19 cellular contexts compared by ENCODE assay signal in the genomic region with DNA sequence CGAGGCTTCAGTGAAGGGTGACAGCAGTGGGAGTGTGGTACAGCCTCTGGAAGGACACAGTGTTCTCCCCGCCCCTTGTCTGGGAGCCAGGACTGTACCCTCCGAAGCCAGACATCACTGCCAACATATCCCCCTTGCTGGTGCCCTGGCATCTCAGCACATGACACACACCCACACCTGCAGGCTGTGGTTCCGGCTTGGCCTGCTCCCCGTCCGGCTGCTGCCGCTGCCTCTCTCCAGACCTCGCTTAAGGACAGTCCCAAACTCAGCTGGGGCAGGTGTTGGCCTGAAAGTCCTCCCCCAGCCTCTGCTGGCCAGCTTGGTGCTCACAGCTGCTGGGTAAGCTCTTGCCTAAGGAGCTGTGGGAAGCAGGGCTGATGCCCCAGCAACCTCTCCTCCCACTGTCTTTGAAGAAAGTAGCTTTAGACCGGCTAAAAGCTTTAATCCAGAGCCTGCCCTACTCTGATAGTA. TPM values are rescaled to one million over a fixed set of nuclear protein-coding genes. Genes with fewer than 3 reads are reported as not detected.
DNase-seq lines count a peak whose midpoint lies in the region; ATAC-seq, FAIRE-seq and TF ChIP-seq lines count a peak whose summit lies in the region.
"Had no signal": no experiment of that assay in that cellular context is flagged by ENCODE, and none has a peak within 500 bp of the region (broad histone marks: within the 10 kb centered on the region; RNA-seq: fewer than 3 reads in every experiment).

No MANE protein-coding gene starts in this region.

- ATAC-seq in HepG2, result no peak
- ATAC-seq in right lobe of liver, result no peak
- peak; percentile 40 to 66 (median 55) for ATAC-seq in heart left ventricle

- no peaks in the 10 kb centered on the region for H3K4me1 Mint-ChIP-seq in activated CD4-positive, alpha-beta memory T cell treated with anti-CD3 and anti-CD28 coated beads, Interleukin-2, amount 10 ng/mL, durations not matched to agents 7 days and 5 days

- FAIRE-seq in HepG2 (lab: Jason Lieb, UNC) (no peak), urothelium cell line (lab: Jason Lieb, UNC) (peak; percentile 58)
- FAIRE-seq: A204.1 had no signal

- no peak for DNase-seq in HepG2 (ENCODE audit: low spot score)
- DNase-seq in right lobe of liver, result no peak
- DNase-seq in heart left ventricle, result peak in 3 of 5 donors; percentile 59 to 73 (median 70)
- DNase-seq in midbrain (lab: John Stamatoyannopoulos, UW), result peak; percentile 4
- no peak for DNase-seq in urothelium cell line (ENCODE audit: low spot score)
- DNase-seq in coronary artery (ENCODE audit: low spot score), result no peak
- DNase-seq in activated CD4-positive, alpha-beta memory T cell treated with anti-CD3 and anti-CD28 coated beads, Interleukin-2, amount 10 ng/mL, durations not matched to agents 7 days and 5 days, result no peak
- no peak for DNase-seq in dermis blood vessel endothelial cell
- DNase-seq: DMS79 treated with DMSO at 0.1 percent for 48 hours, H7, MV-4-11, NCI-H1417, NCI-H1930, NCI-H2171, NCI-H510A, NCI-H774 had no signal

- H3K4me3 ChIP-seq in HepG2 (replicated peaks in 1 of 3; ENCODE audit: insufficient read depth in 1 of 3, low read depth in 2 of 3, low read length in 3 of 3) (no peak overlapping the region), right lobe of liver (no peak overlapping the region), heart left ventricle (no peak overlapping the region), coronary artery (no peak overlapping the region)
- H3K4me3 ChIP-seq: BLaER1 treated with 17β-estradiol and CSF1 and Interleukin-3, amounts not matched to agents 10 nM and 100 nM had no signal

- no peak overlapping the region for H3K4me2 ChIP-seq in HepG2 (ENCODE audit: low read depth, low read length)
- H3K4me2 ChIP-seq: BLaER1 treated with 17β-estradiol and CSF1 and Interleukin-3, amounts not matched to agents 10 nM and 100 nM had no signal

- CTCF ChIA-PET in HepG2 (lab: Yijun Ruan, JAX; ENCODE audit: low intra/inter-chr PET ratio, low total read pairs), result no interaction called here
- CTCF ChIA-PET in activated CD4-positive, alpha-beta memory T cell treated with anti-CD3 and anti-CD28 coated beads, Interleukin-2, amount 10 ng/mL, durations not matched to agents 7 days and 5 days (lab: Charles Lee), result no interaction called here

- H3K9me3 Mint-ChIP-seq in activated CD4-positive, alpha-beta memory T cell treated with anti-CD3 and anti-CD28 coated beads, Interleukin-2, amount 10 ng/mL, durations not matched to agents 7 days and 5 days, result no peaks in the 10 kb centered on the region

- no peak overlapping the region for H3K27ac ChIP-seq in HepG2 (ENCODE audit: extremely low read length, insufficient read depth, low read length)
- H3K27ac ChIP-seq in right lobe of liver, result no peak overlapping the region
- H3K27ac ChIP-seq in heart left ventricle, result peak overlapping the region in 7 of 12 donors; percentile 9 to 70 (median 52)
- H3K27ac ChIP-seq in coronary artery, result no peak overlapping the region
- H3K27ac ChIP-seq: BLaER1 treated with 17β-estradiol and CSF1 and Interleukin-3, amounts not matched to agents 10 nM and 100 nM had no signal

- H3K9ac ChIP-seq in HepG2 (ENCODE audit: insufficient read depth, low read depth, low read length), result no peak overlapping the region
- H3K9ac ChIP-seq: BLaER1 treated with 17β-estradiol and CSF1 and Interleukin-3, amounts not matched to agents 10 nM and 100 nM had no signal

- peaks cover 7 to 12% of the 10 kb centered on the region in 2 experiments; a peak in 4 of 5 replicates for H3K27me3 ChIP-seq in HepG2 (ENCODE audit: control insufficient read depth in 1 of 2, insufficient read depth in 2 of 2, low read length in 2 of 2)
- H3K27me3 ChIP-seq in right lobe of liver, result no peaks in the 10 kb centered on the region
- H3K27me3 ChIP-seq in heart left ventricle, result no peaks in the 10 kb centered on the region

- H2AFZ ChIP-seq in HepG2 (ENCODE audit: low read length), result no peak overlapping the region

- H4K20me1 ChIP-seq in HepG2 (ENCODE audit: insufficient read depth, low read length), result no peaks in the 10 kb centered on the region

- TF ChIP-seq CTCF in HepG2 (CRISPR knock-in tag; IDR thresholded peaks at IDR 0.05), result no peak
- TF ChIP-seq CTCF in right lobe of liver (IDR thresholded peaks at IDR 0.05), result no peak
- TF ChIP-seq CTCF in heart left ventricle (IDR thresholded peaks at IDR 0.05), result no peak
- no peak for TF ChIP-seq CTCF in coronary artery (IDR thresholded peaks at IDR 0.05)

- no peak for TF ChIP-seq POLR2A in HepG2 (IDR thresholded peaks at IDR 0.05; ENCODE audit: insufficient read depth in 1 of 2, low read depth in 2 of 2, low read length in 2 of 2)
- TF ChIP-seq POLR2A in right lobe of liver (IDR thresholded peaks at IDR 0.05), result no peak
- TF ChIP-seq POLR2A in heart left ventricle (IDR thresholded peaks at IDR 0.05), result no peak

- H3K36me3 ChIP-seq in HepG2 (replicated peaks in 1 of 2; ENCODE audit: control insufficient read depth in 1 of 2, insufficient read depth in 2 of 2, low read length in 2 of 2) (peaks cover 9 to 10% of the 10 kb centered on the region in 2 experiments; a peak in 3 of 5 replicates), right lobe of liver (peaks cover 0 to 5% (median 2%) of the 10 kb centered on the region in 4 donors), heart left ventricle (peaks cover 0 to 43% (median 21%) of the 10 kb centered on the region in 9 donors)
- H3K36me3 ChIP-seq: BLaER1 treated with 17β-estradiol and CSF1 and Interleukin-3, amounts not matched to agents 10 nM and 100 nM had no signal

- no peak overlapping the region for H3K4me3 Mint-ChIP-seq in activated CD4-positive, alpha-beta memory T cell treated with anti-CD3 and anti-CD28 coated beads, Interleukin-2, amount 10 ng/mL, durations not matched to agents 7 days and 5 days

- no peaks in the 10 kb centered on the region for H3K27me3 Mint-ChIP-seq in activated CD4-positive, alpha-beta memory T cell treated with anti-CD3 and anti-CD28 coated beads, Interleukin-2, amount 10 ng/mL, durations not matched to agents 7 days and 5 days

- 94% methylated on average over 9 of the region's 9 CpGs for WGBS in HepG2 (ENCODE audit: low lambda C conversion rate)
- 70% methylated on average over 2 of the region's 9 CpGs for WGBS in right lobe of liver (ENCODE audit: insufficient coverage, low coverage, low lambda C conversion rate, missing lambda C conversion rate)
- WGBS in heart left ventricle, 4 donors, result 35 to 71% (median 57%) methylated on average over 5 to 9 of the region's 9 CpGs

- no peaks in the 10 kb centered on the region for H3K36me3 Mint-ChIP-seq in activated CD4-positive, alpha-beta memory T cell treated with anti-CD3 and anti-CD28 coated beads, Interleukin-2, amount 10 ng/mL, durations not matched to agents 7 days and 5 days (ENCODE audit: low read depth)

- H3K27ac Mint-ChIP-seq in activated CD4-positive, alpha-beta memory T cell treated with anti-CD3 and anti-CD28 coated beads, Interleukin-2, amount 10 ng/mL, durations not matched to agents 7 days and 5 days, result no peak overlapping the region

- BruUV-seq in HepG2 (replicated peaks; lab: Mats Ljungman, UMichigan), result TSS peak; percentile 43

- intact Hi-C loops in HepG2 (cut with micrococcal nuclease; ENCODE audit: unreplicated experiment) (loop anchor here (2.0 kb wide), 1 partner anchor 19 kb away; a partner anchor contains a TSS), right lobe of liver (cut with DNase I) (loop anchor here in 1 of 2 donors (5.0 kb wide), 1 partner anchor 48 kb away; no protein-coding TSS in a partner anchor), heart left ventricle (cut with DNase I) (loop anchor here in 4 of 10 donors (5.0 kb wide), 3 partner anchors 33 to 48 kb away; no protein-coding TSS in a partner anchor)

- H3K79me2 ChIP-seq in HepG2 (ENCODE audit: insufficient read depth, low read length), result no peaks in the 10 kb centered on the region

- TF ChIP-seq RAD21 in HepG2 (CRISPR knock-in tag; IDR thresholded peaks at IDR 0.05), result no peak

- no peak for TF ChIP-seq EP300 in HepG2 (IDR thresholded peaks at IDR 0.05; ENCODE audit: low read depth in 2 of 2, low read length in 2 of 2)
- TF ChIP-seq EP300 in HepG2 (CRISPR knock-in tag; IDR thresholded peaks at IDR 0.05; ENCODE audit: borderline replicate concordance), result no peak

- in situ Hi-C loops in HepG2 (cut with HindIII; ENCODE audit: extremely low pct_ligation_motif_present, low pct_unique_long_range_greater_than_20kb), result no loop called here

- no peaks in the 10 kb centered on the region for H3K9me3 ChIP-seq in HepG2 (ENCODE audit: low read length)
- H3K9me3 ChIP-seq in right lobe of liver, result no peaks in the 10 kb centered on the region
- H3K9me3 ChIP-seq in heart left ventricle, result no peaks in the 10 kb centered on the region
- H3K9me3 ChIP-seq: BLaER1 treated with 17β-estradiol and CSF1 and Interleukin-3, amounts not matched to agents 10 nM and 100 nM had no signal

- POLR2A ChIA-PET in HepG2 (lab: Yijun Ruan, JAX), result interaction anchor here (1.8 kb wide), 1 partner anchor 19 kb away, joined by 6 read pairs; a partner anchor contains a TSS
- POLR2A ChIA-PET in activated CD4-positive, alpha-beta memory T cell treated with anti-CD3 and anti-CD28 coated beads, Interleukin-2, amount 10 ng/mL, durations not matched to agents 7 days and 5 days (lab: Charles Lee), result no interaction called here

- H3K4me1 ChIP-seq in HepG2 (ENCODE audit: insufficient read depth, low read length) (peaks cover 13% of the 10 kb centered on the region), right lobe of liver (peaks cover 0 to 14% (median 6%) of the 10 kb centered on the region in 4 donors), heart left ventricle (peaks cover 0 to 36% (median 4%) of the 10 kb centered on the region in 12 donors)

RNA-seq across cellular contexts. Expression of a gene that starts 7.0 kb away (rescaled TPM):
- total RNA-seq in HepG2 (2016; rRNA removed; fragmentation: Illumina TruSeq; extraction: Trizol) (0.14 and 0.29 TPM in 2 replicates), right lobe of liver (under 1 TPM in 3 of 6 experiments, not detected in 3; 0.07 to 0.09 (median 0.07) TPM), heart left ventricle (1 to 10 TPM in 8 of 9 donors, under 1 TPM in 1; 0.24 to 9.3 (median 2.2) TPM), dermis blood vessel endothelial cell (under 0.01 and 0.09 TPM in 2 replicates)
- 0.10 TPM in 1 of 2 replicates, not detected in the other for total RNA-seq in HepG2 (2016; cell fraction: cytosol; rRNA removed; fragmentation: Illumina TruSeq; extraction: Trizol; ENCODE audit: low read depth)
- 0.16 and 0.28 TPM in 2 replicates for total RNA-seq in HepG2 (2016; cell fraction: insoluble cytoplasmic fraction; rRNA removed; fragmentation: Illumina TruSeq; extraction: Trizol)
- 0.09 and 0.10 TPM in 2 replicates for total RNA-seq in HepG2 (2016; cell fraction: membrane; rRNA removed; fragmentation: Illumina TruSeq; extraction: Trizol)
- 0.16 TPM in 2 replicates for total RNA-seq in HepG2 (2016; cell fraction: nucleus; rRNA removed; fragmentation: Illumina TruSeq; extraction: Trizol)
- polyA plus RNA-seq in HepG2 (2011; rRNA removed) (0.25 and 0.27 TPM in 2 replicates), heart left ventricle (1 to 10 TPM; 1.2 to 3.3 TPM)
- polyA plus RNA-seq in HepG2 (2011; cell fraction: cytosol; rRNA removed), result 0.23 and 0.36 TPM in 2 replicates
- 0.29 and 0.35 TPM in 2 replicates for polyA plus RNA-seq in HepG2 (2011; cell fraction: nucleus; rRNA removed)
- polyA plus RNA-seq in HepG2 (2012), result 0.50 and 0.56 TPM in 2 replicates
- not detected in 2 replicates for polyA plus RNA-seq in HepG2 (2016; cell fraction: cytosol; fragmentation: Illumina TruSeq; extraction: Trizol; ENCODE audit: low read depth)
- polyA plus RNA-seq in HepG2 (2016; cell fraction: insoluble cytoplasmic fraction; fragmentation: Illumina TruSeq; extraction: Trizol; ENCODE audit: low read depth), result 0.10 and 0.19 TPM in 2 replicates
- 0.05 and 0.09 TPM in 2 replicates for polyA plus RNA-seq in HepG2 (2016; cell fraction: membrane; fragmentation: Illumina TruSeq; extraction: Trizol; ENCODE audit: low read depth)
- 0.38 and 0.41 TPM in 2 replicates for polyA plus RNA-seq in HepG2 (2016; cell fraction: nucleus; fragmentation: Illumina TruSeq; extraction: Trizol; ENCODE audit: insufficient read depth, low read depth)
- polyA minus RNA-seq in HepG2 (2011; rRNA and poly(A)+ RNA removed; ENCODE audit: low replicate concordance), result 0.05 and 1.5 TPM in 2 replicates
- polyA minus RNA-seq in HepG2 (2011; cell fraction: cytosol; rRNA and poly(A)+ RNA removed), result 0.18 and 0.20 TPM in 2 replicates
- 0.13 TPM in 1 of 2 replicates, not detected in the other for polyA minus RNA-seq in HepG2 (2011; cell fraction: nucleus; rRNA and poly(A)+ RNA removed)
- total RNA-seq in activated CD4-positive, alpha-beta memory T cell treated with anti-CD3 and anti-CD28 coated beads, Interleukin-2, amount 10 ng/mL, durations not matched to agents 7 days and 5 days, result not detected
- total RNA-seq: HT1080 had no signal

RNA-seq across cellular contexts. Expression of a gene that starts 19.0 kb away (rescaled TPM):
- total RNA-seq in HepG2 (2016; rRNA removed; fragmentation: Illumina TruSeq; extraction: Trizol) (3.5 and 14.2 TPM in 2 replicates), right lobe of liver (10 to 100 TPM in 5 of 6 experiments, 1 to 10 TPM in 1; 8.4 to 44.7 (median 23.4) TPM), heart left ventricle (10 to 100 TPM; 13.2 to 24.1 (median 19.0) TPM), dermis blood vessel endothelial cell (1.0 and 1.5 TPM in 2 replicates)
- total RNA-seq in HepG2 (2016; cell fraction: cytosol; rRNA removed; fragmentation: Illumina TruSeq; extraction: Trizol; ENCODE audit: low read depth), result 1.1 and 1.2 TPM in 2 replicates
- 2.8 and 12.1 TPM in 2 replicates for total RNA-seq in HepG2 (2016; cell fraction: insoluble cytoplasmic fraction; rRNA removed; fragmentation: Illumina TruSeq; extraction: Trizol)
- total RNA-seq in HepG2 (2016; cell fraction: membrane; rRNA removed; fragmentation: Illumina TruSeq; extraction: Trizol), result 1.00 and 1.4 TPM in 2 replicates
- 17.9 and 18.2 TPM in 2 replicates for total RNA-seq in HepG2 (2016; cell fraction: nucleus; rRNA removed; fragmentation: Illumina TruSeq; extraction: Trizol)
- polyA plus RNA-seq in HepG2 (2011; rRNA removed) (28.6 and 43.6 TPM in 2 replicates), heart left ventricle (10 to 100 TPM; 12.8 to 23.1 TPM)
- 3.2 and 4.6 TPM in 2 replicates for polyA plus RNA-seq in HepG2 (2011; cell fraction: cytosol; rRNA removed)
- 337 and 399 TPM in 2 replicates for polyA plus RNA-seq in HepG2 (2011; cell fraction: nucleus; rRNA removed)
- 15.0 and 15.8 TPM in 2 replicates for polyA plus RNA-seq in HepG2 (2012)
- 0.34 and 0.35 TPM in 2 replicates for polyA plus RNA-seq in HepG2 (2016; cell fraction: cytosol; fragmentation: Illumina TruSeq; extraction: Trizol; ENCODE audit: low read depth)
- polyA plus RNA-seq in HepG2 (2016; cell fraction: insoluble cytoplasmic fraction; fragmentation: Illumina TruSeq; extraction: Trizol; ENCODE audit: low read depth), result 1.9 and 3.7 TPM in 2 replicates
- 0.42 and 0.58 TPM in 2 replicates for polyA plus RNA-seq in HepG2 (2016; cell fraction: membrane; fragmentation: Illumina TruSeq; extraction: Trizol; ENCODE audit: low read depth)
- 71.3 and 85.0 TPM in 2 replicates for polyA plus RNA-seq in HepG2 (2016; cell fraction: nucleus; fragmentation: Illumina TruSeq; extraction: Trizol; ENCODE audit: insufficient read depth, low read depth)
- polyA minus RNA-seq in HepG2 (2011; rRNA and poly(A)+ RNA removed; ENCODE audit: low replicate concordance), result 5.4 and 16.3 TPM in 2 replicates
- polyA minus RNA-seq in HepG2 (2011; cell fraction: cytosol; rRNA and poly(A)+ RNA removed), result 4.1 and 4.4 TPM in 2 replicates
- 35.8 and 39.4 TPM in 2 replicates for polyA minus RNA-seq in HepG2 (2011; cell fraction: nucleus; rRNA and poly(A)+ RNA removed)
- total RNA-seq in activated CD4-positive, alpha-beta memory T cell treated with anti-CD3 and anti-CD28 coated beads, Interleukin-2, amount 10 ng/mL, durations not matched to agents 7 days and 5 days, result under 1 TPM; 0.65 to 0.68 TPM

RNA-seq across cellular contexts. Expression of a gene that starts 42.0 kb away (rescaled TPM):
- total RNA-seq in HepG2 (2016; rRNA removed; fragmentation: Illumina TruSeq; extraction: Trizol) (11.7 and 13.0 TPM in 2 replicates), right lobe of liver (10 to 100 TPM; 17.6 to 47.4 (median 26.2) TPM), heart left ventricle (10 to 100 TPM; 26.3 to 43.9 (median 33.1) TPM), dermis blood vessel endothelial cell (10.6 and 12.1 TPM in 2 replicates)
- 7.8 and 8.9 TPM in 2 replicates for total RNA-seq in HepG2 (2016; cell fraction: cytosol; rRNA removed; fragmentation: Illumina TruSeq; extraction: Trizol; ENCODE audit: low read depth)
- 11.9 and 13.9 TPM in 2 replicates for total RNA-seq in HepG2 (2016; cell fraction: insoluble cytoplasmic fraction; rRNA removed; fragmentation: Illumina TruSeq; extraction: Trizol)
- 9.7 and 11.7 TPM in 2 replicates for total RNA-seq in HepG2 (2016; cell fraction: membrane; rRNA removed; fragmentation: Illumina TruSeq; extraction: Trizol)
- total RNA-seq in HepG2 (2016; cell fraction: nucleus; rRNA removed; fragmentation: Illumina TruSeq; extraction: Trizol), result 13.8 and 17.1 TPM in 2 replicates
- polyA plus RNA-seq in HepG2 (2011; rRNA removed) (8.1 and 8.4 TPM in 2 replicates), heart left ventricle (10 to 100 TPM; 10.9 to 17.2 TPM)
- 3.7 and 3.9 TPM in 2 replicates for polyA plus RNA-seq in HepG2 (2011; cell fraction: cytosol; rRNA removed)
- polyA plus RNA-seq in HepG2 (2011; cell fraction: nucleus; rRNA removed), result 9.0 and 9.8 TPM in 2 replicates
- 8.2 and 8.7 TPM in 2 replicates for polyA plus RNA-seq in HepG2 (2012)
- 8.5 and 10.7 TPM in 2 replicates for polyA plus RNA-seq in HepG2 (2016; cell fraction: cytosol; fragmentation: Illumina TruSeq; extraction: Trizol; ENCODE audit: low read depth)
- 11.8 and 13.5 TPM in 2 replicates for polyA plus RNA-seq in HepG2 (2016; cell fraction: insoluble cytoplasmic fraction; fragmentation: Illumina TruSeq; extraction: Trizol; ENCODE audit: low read depth)
- polyA plus RNA-seq in HepG2 (2016; cell fraction: membrane; fragmentation: Illumina TruSeq; extraction: Trizol; ENCODE audit: low read depth), result 8.4 and 11.6 TPM in 2 replicates
- polyA plus RNA-seq in HepG2 (2016; cell fraction: nucleus; fragmentation: Illumina TruSeq; extraction: Trizol; ENCODE audit: insufficient read depth, low read depth), result 15.2 and 17.6 TPM in 2 replicates
- polyA minus RNA-seq in HepG2 (2011; rRNA and poly(A)+ RNA removed; ENCODE audit: low replicate concordance), result 14.5 and 16.9 TPM in 2 replicates
- 4.8 and 7.9 TPM in 2 replicates for polyA minus RNA-seq in HepG2 (2011; cell fraction: cytosol; rRNA and poly(A)+ RNA removed)
- 8.8 and 10.6 TPM in 2 replicates for polyA minus RNA-seq in HepG2 (2011; cell fraction: nucleus; rRNA and poly(A)+ RNA removed)
- total RNA-seq in activated CD4-positive, alpha-beta memory T cell treated with anti-CD3 and anti-CD28 coated beads, Interleukin-2, amount 10 ng/mL, durations not matched to agents 7 days and 5 days, result 1 to 10 TPM; 5.9 to 8.7 TPM

Comparison
In these comparisons a context has a peak if more than half of its experiments do, and no peak if none do; other contexts are left out.
1. ATAC-seq: peak in heart left ventricle (4 of 4); none in HepG2 (single experiment) and right lobe of liver (0 of 4).
2. DNase-seq: peak in heart left ventricle (3 of 5) and midbrain (single experiment); none in HepG2 (single experiment), right lobe of liver (0 of 3), urothelium cell line (single experiment), coronary artery (single experiment), activated CD4-positive, alpha-beta memory T cell treated with anti-CD3 and anti-CD28 coated beads, Interleukin-2, amount 10 ng/mL, durations not matched to agents 7 days and 5 days (single experiment) and dermis blood vessel endothelial cell (single experiment).
3. H3K27ac ChIP-seq: peak in heart left ventricle (7 of 12); none in HepG2 (single experiment), right lobe of liver (0 of 3) and coronary artery (0 of 2).